In genomic region chr7:64905547-64905946, GRCh38 we compare ENCODE assay signal across 1 cellular context.
TF ChIP-seq lines count a peak whose summit lies in the region.

No MANE protein-coding gene starts in this region.

TF ChIP-seq in GM12878, 131 proteins besides CTCF, POLR2A, EP300 and RAD21:
- TF ChIP-seq PKNOX1 (IDR thresholded peaks at IDR 0.05) (no peak), BCLAF1 (IDR thresholded peaks at IDR 0.05) (no peak), ZBTB4 (CRISPR knock-in tag; IDR thresholded peaks at IDR 0.05) (no peak), RUNX3 (IDR thresholded peaks at IDR 0.05; ENCODE audit: low read length) (no peak), POLR2AphosphoS5 (IDR thresholded peaks at IDR 0.05; ENCODE audit: low read length) (no peak), MYC (IDR thresholded peaks at IDR 0.05; ENCODE audit: insufficient read depth, insufficient read length, insufficient replicate concordance, low read length, severe bottlenecking) (no peak), MLLT1 (IDR thresholded peaks at IDR 0.05) (no peak), ZNF217 (IDR thresholded peaks at IDR 0.05) (no peak), MEF2B (IDR thresholded peaks at IDR 0.05; ENCODE audit: partially characterized antibody, poor library complexity, severe bottlenecking) (no peak), BACH1 (IDR thresholded peaks at IDR 0.05; ENCODE audit: borderline replicate concordance) (no peak), EZH2 (IDR thresholded peaks at IDR 0.05; ENCODE audit: borderline replicate concordance, control insufficient read depth, low read depth, low read length) (no peak), TCF3 (IDR thresholded peaks at IDR 0.05; ENCODE audit: borderline replicate concordance, insufficient read depth, low read depth, low read length) (no peak), RBBP5 (conservative IDR thresholded peaks at IDR 0.05) (no peak), NFYA (IDR thresholded peaks at IDR 0.05; ENCODE audit: borderline replicate concordance, low read depth, low read length) (no peak), MYB (IDR thresholded peaks at IDR 0.05; ENCODE audit: borderline replicate concordance, low read depth, low read length) (no peak), CBX5 (IDR thresholded peaks at IDR 0.05; ENCODE audit: low read depth) (no peak), SP1 (IDR thresholded peaks at IDR 0.05; ENCODE audit: low read depth, low read length) (no peak), RB1 (IDR thresholded peaks at IDR 0.05; ENCODE audit: borderline replicate concordance) (no peak), EGR1 (IDR thresholded peaks at IDR 0.05; ENCODE audit: borderline replicate concordance in 1 of 2, low read depth in 2 of 2, low read length in 2 of 2) (no peak)
